ENCODE assay signal across 19 cellular contexts in the genomic region with DNA sequence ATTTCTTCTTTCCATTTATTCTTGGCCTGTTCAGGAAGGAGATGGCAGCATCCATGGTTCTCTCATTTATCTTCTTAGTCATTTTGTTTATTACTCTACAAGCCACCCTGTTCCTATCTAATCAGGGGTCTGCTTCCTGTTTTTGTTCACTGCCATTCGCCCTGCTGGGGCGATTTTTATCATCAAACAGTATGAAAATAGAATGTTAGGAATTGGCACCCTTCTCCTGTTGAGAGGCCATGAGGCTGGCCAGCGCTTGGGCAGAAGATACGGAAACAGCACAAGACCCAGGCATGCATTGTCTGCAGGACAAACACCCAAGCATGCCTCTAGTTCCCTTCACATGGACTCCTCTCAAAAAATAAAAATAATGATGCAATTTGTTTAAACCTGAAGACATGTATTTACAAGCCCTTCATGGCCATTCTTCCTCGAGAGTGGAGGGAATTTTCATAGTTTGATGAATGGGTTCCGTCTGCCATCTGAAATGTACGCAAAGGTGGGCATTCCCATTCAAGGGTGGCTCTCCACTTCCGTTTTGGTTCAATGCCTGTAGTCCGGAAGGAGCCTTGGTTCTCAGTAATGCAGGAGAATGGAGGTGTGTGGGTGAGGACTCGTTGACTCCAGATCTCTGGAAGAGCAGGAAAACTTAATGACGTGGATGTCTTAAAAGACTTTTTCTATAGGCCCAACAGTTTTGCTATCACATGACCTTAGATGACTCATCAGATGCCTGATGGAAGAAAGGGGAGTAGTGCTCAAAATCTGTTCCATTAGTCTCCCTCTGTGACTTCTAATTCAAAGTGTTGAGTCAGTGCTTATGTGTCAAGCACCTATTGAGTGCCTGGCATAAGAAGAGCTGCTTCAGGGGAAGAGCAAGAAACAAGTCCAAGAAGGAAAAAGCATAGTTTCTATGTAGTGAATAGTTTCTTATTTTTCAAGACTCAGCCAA.
A peak's percentile ranks its signal among the peaks of the same experiment; 100 is the strongest.
DNase-seq lines count a peak whose midpoint lies in the region; ATAC-seq and TF ChIP-seq lines count a peak whose summit lies in the region.
"Had no signal": no experiment of that assay in that cellular context is flagged by ENCODE, and none has a peak within 500 bp of the region (broad histone marks: within the 10 kb centered on the region; RNA-seq: fewer than 3 reads in every experiment).

No MANE protein-coding gene starts in this region.

- H2AFZ ChIP-seq in SK-N-SH (ENCODE audit: low read depth): no peak overlapping the region
- H2AFZ ChIP-seq in fibroblast of lung (ENCODE audit: low read length): no peak overlapping the region
- no peak overlapping the region for H2AFZ ChIP-seq in hepatocyte

- H3K79me2 ChIP-seq in SK-N-SH (ENCODE audit: insufficient read depth) (no peaks in the 10 kb centered on the region), fibroblast of lung (ENCODE audit: control insufficient read depth, insufficient read depth, low read length) (no peaks in the 10 kb centered on the region), hepatocyte (no peaks in the 10 kb centered on the region)

- H3K9me3 ChIP-seq in SK-N-SH (no peaks in the 10 kb centered on the region), SJSA1 (replicated peaks) (peaks cover 8% of the 10 kb centered on the region; the same call in 1 of the 2 replicates), fibroblast of lung (ENCODE audit: control insufficient read depth, insufficient read depth, low read depth, low read length) (no peaks in the 10 kb centered on the region), thyroid gland (no peaks in the 10 kb centered on the region), hepatocyte (ENCODE audit: low read depth) (no peaks in the 10 kb centered on the region)

- POLR2A ChIA-PET in SK-N-SH (lab: Yijun Ruan, JAX): no interaction called here

- CTCF ChIA-PET in SK-N-SH (lab: Yijun Ruan, JAX): interaction anchor here (1.2 kb wide), 1 partner anchor 30 kb away, joined by 3 read pairs; no protein-coding TSS in a partner anchor

- H4K20me1 ChIP-seq in SK-N-SH (ENCODE audit: insufficient read depth) (no peaks in the 10 kb centered on the region), fibroblast of lung (ENCODE audit: control insufficient read depth, extremely low read depth, insufficient read depth, low read length) (no peaks in the 10 kb centered on the region), hepatocyte (ENCODE audit: insufficient read depth, poor library complexity, severe bottlenecking) (no peaks in the 10 kb centered on the region)

- intact Hi-C loops in thyroid gland (cut with DNase I): no loop called here

- TF ChIP-seq EP300 in SK-N-SH (IDR thresholded peaks at IDR 0.05; ENCODE audit: borderline replicate concordance in 1 of 2, low read depth in 1 of 2, low read length in 1 of 2): no peak

- no peak overlapping the region for H3K9ac ChIP-seq in SK-N-SH
- no peak overlapping the region for H3K9ac ChIP-seq in fibroblast of lung (ENCODE audit: insufficient read depth, low read length)

- DNase-seq in SK-N-SH: no peak
- DNase-seq in SJSA1 (ENCODE audit: low read depth in 1 of 2, low spot score in 2 of 2): peak in 1 of 2 experiments; percentile 33
- DNase-seq in fibroblast of lung (ENCODE audit: low read depth in 2 of 2): peak; percentile 44 to 83
- peak; percentile 7 to 22 for DNase-seq in thyroid gland
- DNase-seq in NCI-H1694 (lab: John Stamatoyannopoulos, UW): no peak
- no peak for DNase-seq in NCI-H2171 (lab: John Stamatoyannopoulos, UW)
- no peak for DNase-seq in hepatocyte (ENCODE audit: low spot score)
- DNase-seq: 8988T; activated CD4-positive, alpha-beta T cell treated with anti-CD3 and anti-CD28 coated beads, Interleukin-2, amount 10 ng/mL, durations not matched to agents 7 days and 5 days; CD4-positive, alpha-beta memory T cell; cerebellar nuclear complex; GF-D8; hippocampal formation; lower lobe of right lung; NCI-H345; nephron progenitor cell; stimulated activated CD4-positive, alpha-beta T cell treated with anti-CD3 and anti-CD28 coated beads, Interleukin-2, amount 100 ng/mL, for 24 hours had no signal

- peaks cover 19% of the 10 kb centered on the region for H3F3A ChIP-seq in SK-N-SH (replicated peaks; ENCODE audit: insufficient read depth)

- TF ChIP-seq RAD21 in SK-N-SH (IDR thresholded peaks at IDR 0.05; ENCODE audit: low read length): no peak

- H3K27ac ChIP-seq in SK-N-SH (ENCODE audit: low read depth in 2 of 2, low read length in 1 of 2) (no peak overlapping the region), SJSA1 (0 out of 2 replicates have a peak overlapping the region, but pooled peaks have one; percentile 10), fibroblast of lung (ENCODE audit: insufficient read depth, low read length) (no peak overlapping the region), thyroid gland (no peak overlapping the region), hepatocyte (no peak overlapping the region)
- H3K27ac ChIP-seq: lower lobe of right lung had no signal

- H3K4me3 ChIP-seq in SK-N-SH (ENCODE audit: low read depth in 2 of 2, low read length in 1 of 2) (no peak overlapping the region), SJSA1 (no peak overlapping the region), fibroblast of lung (replicated peaks in 1 of 4; ENCODE audit: control extremely low read depth in 1 of 4, insufficient read depth in 1 of 4, low read depth in 3 of 4, low read length in 4 of 4) (no peak overlapping the region), thyroid gland (replicated peaks in 1 of 3) (no peak overlapping the region), hepatocyte (no peak overlapping the region)
- H3K4me3 ChIP-seq: lower lobe of right lung had no signal

- TF ChIP-seq POLR2A in thyroid gland (IDR thresholded peaks at IDR 0.05): no peak

- WGBS in SK-N-SH (ENCODE audit: low lambda C conversion rate): 71% methylated on average over 11 of the region's 11 CpGs
- WGBS in thyroid gland, 2 donors: 49 to 52% methylated on average over 11 of the region's 11 CpGs
- WGBS in hepatocyte (ENCODE audit: low lambda C conversion rate, missing lambda C conversion rate): 68% methylated on average over 11 of the region's 11 CpGs

- H3K4me2 ChIP-seq in SK-N-SH (no peak overlapping the region), fibroblast of lung (ENCODE audit: extremely low read depth, insufficient read depth, low read length) (no peak overlapping the region), hepatocyte (no peak overlapping the region)

- no peaks in the 10 kb centered on the region for H3K9me2 ChIP-seq in SK-N-SH
- H3K9me2 ChIP-seq in hepatocyte (replicated peaks; ENCODE audit: insufficient read depth): no peaks in the 10 kb centered on the region

- H3K4me1 ChIP-seq in SK-N-SH (ENCODE audit: control insufficient read depth in 1 of 2, insufficient read depth in 2 of 2, low read depth in 1 of 2, low read length in 1 of 2) (peaks cover 0 to 14% of the 10 kb centered on the region in 2 experiments; a peak in 1 of 4 replicates), SJSA1 (replicated peaks) (peaks cover 38% of the 10 kb centered on the region), fibroblast of lung (ENCODE audit: control insufficient read depth, extremely low read depth, insufficient read depth, low read length) (peaks cover 11% of the 10 kb centered on the region), thyroid gland (no peaks in the 10 kb centered on the region), hepatocyte (ENCODE audit: insufficient read depth) (no peaks in the 10 kb centered on the region)
- H3K4me1 ChIP-seq: lower lobe of right lung had no signal

- ATAC-seq in SK-N-SH treated with all-trans-retinoic acid at 6 μM for 48 hours: no peak
- ATAC-seq: activated naive CD4-positive, alpha-beta T cell treated with anti-CD3 and anti-CD28 coated beads, Interleukin-2, amount 50 U/mL, for 72 hours had no signal

- TF ChIP-seq CTCF in SK-N-SH (IDR thresholded peaks at IDR 0.05) (no peak), fibroblast of lung (conservative IDR thresholded peaks at IDR 0.05 in 1 of 2, IDR thresholded peaks at IDR 0.05 in 1 of 2; ENCODE audit: low read depth in 1 of 2, low read length in 2 of 2) (no peak), thyroid gland (IDR thresholded peaks at IDR 0.05) (no peak), hepatocyte (IDR thresholded peaks at IDR 0.05; ENCODE audit: poor library complexity) (no peak)

- H3K27me3 ChIP-seq in SK-N-SH (ENCODE audit: insufficient read depth): no peaks in the 10 kb centered on the region
- no peaks in the 10 kb centered on the region for H3K27me3 ChIP-seq in SJSA1 (replicated peaks)
- no peaks in the 10 kb centered on the region for H3K27me3 ChIP-seq in fibroblast of lung (ENCODE audit: control insufficient read depth, insufficient read depth, low read length)
- H3K27me3 ChIP-seq in thyroid gland: no peaks in the 10 kb centered on the region
- no peaks in the 10 kb centered on the region for H3K27me3 ChIP-seq in hepatocyte

- H3K36me3 ChIP-seq in SK-N-SH (replicated peaks in 1 of 2; ENCODE audit: control insufficient read depth in 1 of 2, insufficient read depth in 2 of 2, low read length in 1 of 2) (no peaks in the 10 kb centered on the region), SJSA1 (no peaks in the 10 kb centered on the region), fibroblast of lung (ENCODE audit: control insufficient read depth, insufficient read depth, low read length) (no peaks in the 10 kb centered on the region), thyroid gland (no peaks in the 10 kb centered on the region), hepatocyte (replicated peaks; ENCODE audit: insufficient read depth, low read depth) (no peaks in the 10 kb centered on the region)
- H3K36me3 ChIP-seq: lower lobe of right lung had no signal

TF ChIP-seq in SK-N-SH, 30 proteins besides CTCF, POLR2A, EP300 and RAD21 (continues in another document):
- no peak for TF ChIP-seq GABPA (IDR thresholded peaks at IDR 0.05; ENCODE audit: low read depth)
- peak; percentile 39; the same call in 1 of the 2 replicates for TF ChIP-seq JUND (IDR thresholded peaks at IDR 0.05)
- no peak for TF ChIP-seq MEF2A (IDR thresholded peaks at IDR 0.05; ENCODE audit: borderline replicate concordance, low read depth)
- TF ChIP-seq RFX5 (IDR thresholded peaks at IDR 0.05; ENCODE audit: low read length): no peak
- no peak for TF ChIP-seq CHD2 (IDR thresholded peaks at IDR 0.05; ENCODE audit: low read length, partially characterized antibody)

TF ChIP-seq in SK-N-SH treated with all-trans-retinoic acid at 6 μM for 48 hours, 23 proteins besides CTCF, POLR2A, EP300 and RAD21 (continues in another document):
- TF ChIP-seq, protein P1, sequence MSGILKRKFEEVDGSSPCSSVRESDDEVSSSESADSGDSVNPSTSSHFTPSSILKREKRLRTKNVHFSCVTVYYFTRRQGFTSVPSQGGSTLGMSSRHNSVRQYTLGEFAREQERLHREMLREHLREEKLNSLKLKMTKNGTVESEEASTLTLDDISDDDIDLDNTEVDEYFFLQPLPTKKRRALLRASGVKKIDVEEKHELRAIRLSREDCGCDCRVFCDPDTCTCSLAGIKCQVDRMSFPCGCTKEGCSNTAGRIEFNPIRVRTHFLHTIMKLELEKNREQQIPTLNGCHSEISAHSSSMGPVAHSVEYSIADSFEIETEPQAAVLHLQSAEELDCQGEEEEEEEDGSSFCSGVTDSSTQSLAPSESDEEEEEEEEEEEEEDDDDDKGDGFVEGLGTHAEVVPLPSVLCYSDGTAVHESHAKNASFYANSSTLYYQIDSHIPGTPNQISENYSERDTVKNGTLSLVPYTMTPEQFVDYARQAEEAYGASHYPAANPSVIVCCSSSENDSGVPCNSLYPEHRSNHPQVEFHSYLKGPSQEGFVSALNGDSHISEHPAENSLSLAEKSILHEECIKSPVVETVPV (CRISPR knock-in tag; IDR thresholded peaks at IDR 0.05): no peak
- TF ChIP-seq OSR1 (CRISPR knock-in tag; IDR thresholded peaks at IDR 0.05): no peak
- TF ChIP-seq ZNF565 (CRISPR knock-in tag; conservative IDR thresholded peaks at IDR 0.05; ENCODE audit: low read depth): no peak

Comparison
In these comparisons a context has a peak if more than half of its experiments do, and no peak if none do; other contexts are left out.
1. DNase-seq: peak in fibroblast of lung (2 of 2) and thyroid gland (2 of 2); none in SK-N-SH (single experiment), NCI-H1694 (single experiment), NCI-H2171 (single experiment) and hepatocyte (single experiment).